16 cellular contexts compared by ENCODE assay signal in genomic region chr1:203300441-203301330, GRCh38. TPM values are rescaled to one million over a fixed set of nuclear protein-coding genes. Genes with fewer than 3 reads are reported as not detected.
DNase-seq lines count a peak whose midpoint lies in the region; ATAC-seq, FAIRE-seq and TF ChIP-seq lines count a peak whose summit lies in the region.
"Had no signal": no experiment of that assay in that cellular context is flagged by ENCODE, and none has a peak within 500 bp of the region (broad histone marks: within the 10 kb centered on the region; RNA-seq: fewer than 3 reads in every experiment).

No MANE protein-coding gene starts in this region.

- TF ChIP-seq CTCF in mesothelial cell of epicardium (IDR thresholded peaks at IDR 0.05; ENCODE audit: unreplicated experiment), result no peak

- ATAC-seq in HG03565 (IDR thresholded peaks at IDR 0.05; ENCODE audit: unreplicated experiment) (no peak), HG03460 (IDR thresholded peaks at IDR 0.05; ENCODE audit: unreplicated experiment) (no peak)

- no peaks in the 10 kb centered on the region for H3K36me3 ChIP-seq in BLaER1
- peaks cover 2% of the 10 kb centered on the region for H3K36me3 ChIP-seq in effector memory CD4-positive, alpha-beta T cell (ENCODE audit: control insufficient read depth, insufficient read depth, low read length)

- H4K20me1 ChIP-seq in BLaER1, result peaks cover 3% of the 10 kb centered on the region

- peaks cover 53% of the 10 kb centered on the region for H3K4me1 Mint-ChIP-seq in mesothelial cell of epicardium

- no peaks in the 10 kb centered on the region for H3K27me3 ChIP-seq in BLaER1
- H3K27me3 ChIP-seq in effector memory CD4-positive, alpha-beta T cell (replicated peaks; ENCODE audit: control insufficient read depth, insufficient read depth, low read length, poor library complexity, severe bottlenecking), result no peaks in the 10 kb centered on the region
- H3K27me3 ChIP-seq: testis had no signal

- DNase-seq in GM12891 (ENCODE audit: insufficient read length, low spot score) (no peak), mesothelial cell of epicardium (ENCODE audit: low spot score in 2 of 2, unreplicated experiment in 2 of 2) (no peak), HPDE6-E6E7 (ENCODE audit: extremely low spot score) (no peak)
- no peak for DNase-seq in effector memory CD4-positive, alpha-beta T cell
- DNase-seq: C1 segment of cervical spinal cord; caudate nucleus; kidney; NCI-H748 treated with DMSO at 0.1 percent for 48 hours; nucleus accumbens; stimulated activated CD4-positive, alpha-beta T cell treated with anti-CD3 and anti-CD28 coated beads, Interleukin-4, amount 100 ng/mL, for 24 hours; T-helper 9 cell; testis had no signal

- peak overlapping the region; percentile 99 for H3K4me2 ChIP-seq in BLaER1

- FAIRE-seq in GM12891 (lab: Jason Lieb, UNC), result peak; percentile 43
- FAIRE-seq: kidney had no signal

- no peaks in the 10 kb centered on the region for H3K9me3 ChIP-seq in BLaER1
- H3K9me3 ChIP-seq in effector memory CD4-positive, alpha-beta T cell (ENCODE audit: control insufficient read depth, low read length), result no peaks in the 10 kb centered on the region
- H3K9me3 ChIP-seq: testis had no signal

- H3K36me3 Mint-ChIP-seq in mesothelial cell of epicardium, result no peaks in the 10 kb centered on the region

- no peaks in the 10 kb centered on the region for H3K9me3 Mint-ChIP-seq in mesothelial cell of epicardium

- TF ChIP-seq POLR2A in GM12891 (IDR thresholded peaks at IDR 0.05; ENCODE audit: low read depth, low read length) (0 out of 2 replicates have a peak, but pooled peaks have one; percentile 39), Raji (IDR thresholded peaks at IDR 0.05; ENCODE audit: insufficient read depth, low read depth, low read length) (peak; percentile 38)

- peaks cover 94% of the 10 kb centered on the region for H3K4me1 ChIP-seq in BLaER1
- peaks cover 9% of the 10 kb centered on the region for H3K4me1 ChIP-seq in effector memory CD4-positive, alpha-beta T cell (ENCODE audit: control insufficient read depth, insufficient read depth, low read length, poor library complexity, severe bottlenecking)

- no peak overlapping the region for H3K4me3 Mint-ChIP-seq in mesothelial cell of epicardium

- peak overlapping the region; percentile 78 for H3K9ac ChIP-seq in BLaER1

- peak overlapping the region; percentile 14 for H3K4me3 ChIP-seq in BLaER1
- H3K4me3 ChIP-seq in effector memory CD4-positive, alpha-beta T cell (ENCODE audit: insufficient read depth, low read depth, low read length, poor library complexity, severe bottlenecking), result no peak overlapping the region
- H3K4me3 ChIP-seq: testis had no signal

- H3K27me3 Mint-ChIP-seq in mesothelial cell of epicardium (ENCODE audit: low read depth), result no peaks in the 10 kb centered on the region

- peak overlapping the region; percentile 94 for H3K27ac ChIP-seq in BLaER1
- H3K27ac ChIP-seq in effector memory CD4-positive, alpha-beta T cell (ENCODE audit: insufficient read depth, low read length, poor library complexity, severe bottlenecking), result no peak overlapping the region
- H3K27ac ChIP-seq: testis had no signal

- H3K27ac Mint-ChIP-seq in mesothelial cell of epicardium, result peak overlapping the region; percentile 5

TF ChIP-seq in GM12891, 5 proteins besides CTCF, POLR2A, EP300 and RAD21:
- TF ChIP-seq PAX5 (IDR thresholded peaks at IDR 0.05; ENCODE audit: insufficient read depth, low read length, severe bottlenecking) (no peak), TAF1 (IDR thresholded peaks at IDR 0.05; ENCODE audit: low read depth, low read length) (no peak), POU2F2 (IDR thresholded peaks at IDR 0.05; ENCODE audit: low read depth, low read length) (no peak), SPI1 (IDR thresholded peaks at IDR 0.05; ENCODE audit: low read depth, low read length) (no peak), POLR2AphosphoS5 (IDR thresholded peaks at IDR 0.05; ENCODE audit: low read depth, low read length) (no peak)

RNA-seq across cellular contexts. Expression of gene BTG2, which starts 4.6 kb away (rescaled TPM):
- polyA plus RNA-seq in GM12891 (2012; ENCODE audit: low read depth, missing spikeins), result 29.7 TPM
- total RNA-seq in mesothelial cell of epicardium, result 186 to 192 TPM (median 191 TPM) in 3 replicates

RNA-seq across cellular contexts. Expression of gene FMOD, which starts 50.2 kb away (rescaled TPM):
- polyA plus RNA-seq in GM12891 (2012; ENCODE audit: low read depth, missing spikeins), result 0.32 TPM
- total RNA-seq in mesothelial cell of epicardium, result 77.3 to 86.0 TPM (median 82.1 TPM) in 3 replicates
